In the genomic region with DNA sequence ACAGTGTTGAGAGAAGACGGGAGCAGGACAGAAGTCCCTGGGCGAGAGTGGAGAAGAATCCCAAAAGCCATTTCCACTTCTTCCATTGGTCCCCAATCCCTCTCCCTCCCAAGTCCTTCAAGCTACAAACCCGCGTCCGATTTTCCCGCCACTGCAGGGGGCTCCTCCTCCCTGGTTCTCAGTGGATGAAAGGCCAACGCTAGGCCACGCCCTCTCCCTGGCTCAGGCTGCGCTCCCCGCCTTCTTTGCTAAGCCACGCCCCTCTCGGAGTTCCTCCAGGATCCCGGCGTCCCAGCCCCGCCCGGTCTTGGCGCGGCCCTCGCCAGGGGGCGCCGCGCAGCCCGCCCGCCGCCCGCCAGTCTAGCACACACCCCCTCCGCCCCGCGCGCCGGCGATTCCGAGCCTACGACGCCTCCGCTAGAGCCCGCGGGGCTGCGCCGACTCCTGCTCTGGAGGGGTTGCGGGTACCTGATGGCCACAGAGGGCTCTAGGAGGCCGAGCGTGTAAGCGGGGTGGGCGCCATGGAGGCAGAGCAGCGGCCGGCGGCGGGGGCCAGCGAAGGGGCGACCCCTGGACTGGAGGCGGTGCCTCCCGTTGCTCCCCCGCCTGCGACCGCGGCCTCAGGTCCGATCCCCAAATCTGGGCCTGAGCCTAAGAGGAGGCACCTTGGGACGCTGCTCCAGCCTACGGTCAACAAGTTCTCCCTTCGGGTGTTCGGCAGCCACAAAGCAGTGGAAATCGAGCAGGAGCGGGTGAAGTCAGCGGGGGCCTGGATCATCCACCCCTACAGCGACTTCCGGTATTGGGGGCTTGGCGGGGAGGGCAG, we compare ENCODE assay signal across 8 cellular contexts. TPM values are rescaled to one million over a fixed set of nuclear protein-coding genes. Genes with fewer than 3 reads are reported as not detected.
DNase-seq lines count a peak whose midpoint lies in the region; ATAC-seq, FAIRE-seq and TF ChIP-seq lines count a peak whose summit lies in the region.

TSS of gene HCN3 (plus strand) at position 394 of the 826 bp plus-strand sequence. CDS start at position 522, 128 bp downstream.

- peak within 1 kb of the TSS; percentile 14 for H3K27ac ChIP-seq in keratinocyte (ENCODE audit: control insufficient read depth, insufficient read depth, low read length)

- DNase-seq in AG09309 (ENCODE audit: low read depth) (peak; percentile 68), NCI-H446 (lab: John Stamatoyannopoulos, UW) (peak; percentile 97 to 99), cerebellar cortex (ENCODE audit: low spot score) (peak; percentile 99), keratinocyte (ENCODE audit: low read depth, low spot score) (peak; percentile 84)
- peak; percentile 71 for DNase-seq in activated CD4-positive, CD25-positive, alpha-beta regulatory T cell treated with anti-CD3 and anti-CD28 coated beads, Interleukin-2, amount 50 U/mL, for 16 hours (ENCODE audit: low read depth, low spot score)
- DNase-seq in stimulated activated CD4-positive, alpha-beta T cell treated with anti-CD3 and anti-CD28 coated beads, Interleukin-12 subunit alpha, Interleukin-12 subunit beta, amount 100 ng/mL, for 48 hours (ENCODE audit: low read depth in 2 of 3, low spot score in 1 of 3) = peak; percentile 91 to 97 (median 96)

- H3K4me1 ChIP-seq in keratinocyte (ENCODE audit: control insufficient read depth, extremely low read depth, insufficient read depth, low read length) = peaks cover 19% of the 10 kb centered on the region

- TF ChIP-seq CTCF in AG09309 (IDR thresholded peaks at IDR 0.05; ENCODE audit: control insufficient read depth, insufficient read depth, low read depth, low read length, missing control alignments) (peak; percentile 40), keratinocyte (optimal IDR thresholded peaks at IDR 0.05 in 1 of 3, IDR thresholded peaks at IDR 0.05 in 1 of 3, conservative IDR thresholded peaks at IDR 0.05 in 1 of 3; ENCODE audit: extremely low read depth in 1 of 3, insufficient read depth in 2 of 3, low read length in 3 of 3) (peak in 2 of 3 experiments; percentile 35 to 71)

- peak within 1 kb of the TSS; percentile 68 for H3K9ac ChIP-seq in keratinocyte (ENCODE audit: control insufficient read depth, extremely low read depth, insufficient read depth, low read length)

- dilution Hi-C loops in keratinocyte (cut with MboI; ENCODE audit: extremely low pct_ligation_motif_present, low sequenced_read_pairs) = no loop called here

- H2AFZ ChIP-seq in keratinocyte (ENCODE audit: control insufficient read depth, low read length) = peak within 1 kb of the TSS; percentile 87

- H3K9me3 ChIP-seq in keratinocyte (ENCODE audit: control insufficient read depth, low read depth, low read length) = no peaks in the 10 kb centered on the region

- H4K20me1 ChIP-seq in keratinocyte (ENCODE audit: control insufficient read depth, extremely low read depth, insufficient read depth, low read length) = no peaks in the 10 kb centered on the region

- H3K4me2 ChIP-seq in keratinocyte (ENCODE audit: control insufficient read depth, extremely low read depth, insufficient read depth, low read depth, low read length) = peak within 1 kb of the TSS; percentile 90

- peaks cover 6% of the 10 kb centered on the region for H3K79me2 ChIP-seq in keratinocyte (ENCODE audit: control insufficient read depth, insufficient read depth, low read length)

- no peaks in the 10 kb centered on the region for H3K27me3 ChIP-seq in keratinocyte (ENCODE audit: control insufficient read depth, extremely low read depth, insufficient read depth, low read length)

- no peaks in the 10 kb centered on the region for H3K9me1 ChIP-seq in keratinocyte (ENCODE audit: control insufficient read depth, extremely low read depth, insufficient read depth, low read length)

- ATAC-seq in GM19035 (IDR thresholded peaks at IDR 0.05; ENCODE audit: unreplicated experiment) (peak; percentile 55), HG03354 (IDR thresholded peaks at IDR 0.05; ENCODE audit: poor library complexity, severe bottlenecking, unreplicated experiment) (peak; percentile 62)

- H3K4me3 ChIP-seq in AG09309 (ENCODE audit: control insufficient read depth, low read depth, low read length) (peak within 1 kb of the TSS; percentile 67), keratinocyte (ENCODE audit: control insufficient read depth in 2 of 3, extremely low read depth in 1 of 3, insufficient read depth in 2 of 3, low read depth in 1 of 3, low read length in 3 of 3) (peak within 1 kb of the TSS; percentile 66 to 82 (median 73))

- FAIRE-seq in keratinocyte (lab: Jason Lieb, UNC) = no peak

- no peaks in the 10 kb centered on the region for H3K36me3 ChIP-seq in keratinocyte (ENCODE audit: control insufficient read depth in 2 of 2, extremely low read depth in 1 of 2, insufficient read depth in 2 of 2, low read length in 2 of 2)

RNA-seq across cellular contexts. Expression of gene HCN3, which starts in this region (rescaled TPM):
- polyA plus RNA-seq in keratinocyte = 2.9 to 4.8 TPM (median 3.0 TPM) in 3 replicates
- polyA plus RNA-seq in keratinocyte (2011; ENCODE audit: low read depth) = 1.3 TPM
- 1.4 and 1.5 TPM in 2 replicates for polyA plus RNA-seq in keratinocyte (2011; cell fraction: cytosol; rRNA removed)
- 19.9 and 21.8 TPM in 2 replicates for polyA plus RNA-seq in keratinocyte (2011; cell fraction: nucleus; rRNA removed)
- 1.2 and 1.9 TPM in 2 replicates for polyA plus RNA-seq in keratinocyte (2012; ENCODE audit: low replicate concordance)
- polyA minus RNA-seq in keratinocyte = 4.9 to 6.6 TPM (median 5.9 TPM) in 3 replicates
- polyA minus RNA-seq in keratinocyte (2011; cell fraction: cytosol; rRNA and poly(A)+ RNA removed) = 1.9 TPM
- 3.4 and 5.6 TPM in 2 replicates for polyA minus RNA-seq in keratinocyte (2011; cell fraction: nucleus; rRNA and poly(A)+ RNA removed)

Comparison
In these comparisons a context has a peak if more than half of its experiments do, and no peak if none do; other contexts are left out.
1. Peak in every context shown above with its lines: DNase-seq, ATAC-seq, H3K4me3 ChIP-seq and H3K27ac ChIP-seq.